In the genomic region with DNA sequence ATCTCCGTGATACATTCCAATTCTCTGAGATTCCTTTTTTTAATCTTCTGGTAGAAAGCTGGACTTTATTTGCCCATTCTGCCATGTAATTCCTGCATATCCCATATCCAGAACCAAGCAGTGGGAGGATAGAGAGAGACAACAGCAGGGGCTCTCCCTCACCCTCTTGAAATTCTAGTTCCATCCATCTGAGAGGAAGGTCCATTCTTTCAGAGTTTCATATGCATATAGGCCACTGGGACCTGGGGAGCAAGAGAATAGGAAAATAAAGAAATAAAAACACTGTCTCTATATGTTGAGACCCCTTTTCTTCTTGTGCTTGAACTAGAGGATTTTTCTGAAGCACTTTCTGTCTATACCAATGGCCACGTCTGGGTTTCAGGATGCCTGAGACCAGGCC, we compare ENCODE assay signal across 27 cellular contexts.
"Had no signal": no experiment of that assay in that cellular context is flagged by ENCODE, and none has a peak within 500 bp of the region (broad histone marks: within the 10 kb centered on the region; RNA-seq: fewer than 3 reads in every experiment).

No MANE protein-coding gene starts in this region.

- H3K27ac Mint-ChIP-seq: natural killer cell; nephron; neural progenitor cell; progenitor cell of endocrine pancreas; stimulated activated effector memory CD8-positive, alpha-beta T cell treated with anti-CD3 and anti-CD28 coated beads, Interleukin-12 subunit alpha, Interleukin-12 subunit beta, amount 100 ng/mL, for 72 hours; stimulated activated naive B cell treated with anti-CD40 and anti-IgM and Interleukin-4, amounts not matched to agents 10 μg/mL and 1 μg/mL and 100 μg/mL, for 72 hours had no signal

- H3K9me3 Mint-ChIP-seq: natural killer cell; neural progenitor cell; stimulated activated effector memory CD8-positive, alpha-beta T cell treated with anti-CD3 and anti-CD28 coated beads, Interleukin-12 subunit alpha, Interleukin-12 subunit beta, amount 100 ng/mL, for 72 hours; stimulated activated naive B cell treated with anti-CD40 and anti-IgM and Interleukin-4, amounts not matched to agents 10 μg/mL and 1 μg/mL and 100 μg/mL, for 72 hours had no signal

- ATAC-seq: natural killer cell; psoas muscle; right cardiac atrium; right lobe of liver; stimulated activated effector memory CD8-positive, alpha-beta T cell treated with anti-CD3 and anti-CD28 coated beads, Interleukin-12 subunit alpha, Interleukin-12 subunit beta, amount 100 ng/mL, for 72 hours; stimulated activated naive B cell treated with anti-CD40 and anti-IgM and Interleukin-4, amounts not matched to agents 10 μg/mL and 1 μg/mL and 100 μg/mL, for 72 hours had no signal

- H3K4me1 ChIP-seq: parathyroid adenoma, psoas muscle, right lobe of liver, sigmoid colon, stomach, thyroid gland, tibial nerve, vagina had no signal

- H3K36me3 Mint-ChIP-seq: natural killer cell; neural progenitor cell; stimulated activated effector memory CD8-positive, alpha-beta T cell treated with anti-CD3 and anti-CD28 coated beads, Interleukin-12 subunit alpha, Interleukin-12 subunit beta, amount 100 ng/mL, for 72 hours; stimulated activated naive B cell treated with anti-CD40 and anti-IgM and Interleukin-4, amounts not matched to agents 10 μg/mL and 1 μg/mL and 100 μg/mL, for 72 hours had no signal

- H3K27ac ChIP-seq: neural progenitor cell, ovary, parathyroid adenoma, psoas muscle, right lobe of liver, sigmoid colon, stomach, thoracic aorta, thyroid gland, tibial nerve, upper lobe of left lung, vagina had no signal

- H2AFZ ChIP-seq: neural progenitor cell, parathyroid adenoma had no signal

- H3K4me3 ChIP-seq: neural progenitor cell, ovary, psoas muscle, right lobe of liver, sigmoid colon, stomach, thoracic aorta, thyroid gland, tibial nerve, upper lobe of left lung, vagina had no signal

- H3K4me2 ChIP-seq: neural progenitor cell had no signal

- DNase-seq: natural killer cell; occipital lobe; ovary; posterior cingulate gyrus; psoas muscle; right cardiac atrium; right lobe of liver; sigmoid colon; small intestine; stimulated activated CD4-positive, alpha-beta T cell treated with anti-CD3 and anti-CD28 coated beads, Interleukin-15, amount 100 ng/mL, for 24 hours; stimulated activated CD4-positive, alpha-beta T cell treated with anti-CD3 and anti-CD28 coated beads, Interleukin-2, amount 100 ng/mL, for 24 hours; stimulated activated CD4-positive, alpha-beta T cell treated with anti-CD3 and anti-CD28 coated beads, Interleukin-2, amount 100 ng/mL, for 48 hours; stimulated activated CD4-positive, alpha-beta T cell treated with anti-CD3 and anti-CD28 coated beads, Interleukin-4, amount 100 ng/mL, for 24 hours; stimulated activated naive B cell treated with anti-CD40 and anti-IgM and Interleukin-4, amounts not matched to agents 10 μg/mL and 1 μg/mL and 100 μg/mL, for 72 hours; stimulated activated naive CD4-positive, alpha-beta T cell treated with Interleukin-2 at 50 U/mL for 16 hours; stomach; thyroid gland; trophoblast cell; upper lobe of left lung had no signal

- H3K9me3 ChIP-seq: ovary, psoas muscle, right lobe of liver, sigmoid colon, stomach, thoracic aorta, thyroid gland, tibial nerve, upper lobe of left lung, vagina had no signal

- H3K27me3 Mint-ChIP-seq: progenitor cell of endocrine pancreas had no signal

- H3K36me3 ChIP-seq: neural progenitor cell, ovary, right lobe of liver, sigmoid colon, stomach, thoracic aorta, thyroid gland, tibial nerve, upper lobe of left lung, vagina had no signal

- H3K4me3 Mint-ChIP-seq: natural killer cell; nephron; neural progenitor cell; stimulated activated effector memory CD8-positive, alpha-beta T cell treated with anti-CD3 and anti-CD28 coated beads, Interleukin-12 subunit alpha, Interleukin-12 subunit beta, amount 100 ng/mL, for 72 hours; stimulated activated naive B cell treated with anti-CD40 and anti-IgM and Interleukin-4, amounts not matched to agents 10 μg/mL and 1 μg/mL and 100 μg/mL, for 72 hours had no signal

- H3K79me2 ChIP-seq: parathyroid adenoma had no signal

- H3K4me1 Mint-ChIP-seq: neural progenitor cell had no signal

- H3K27me3 ChIP-seq: neural progenitor cell, ovary, right lobe of liver, sigmoid colon, stomach, thyroid gland, tibial nerve, upper lobe of left lung, vagina had no signal
